26 cellular contexts compared by ENCODE assay signal in the genomic region with DNA sequence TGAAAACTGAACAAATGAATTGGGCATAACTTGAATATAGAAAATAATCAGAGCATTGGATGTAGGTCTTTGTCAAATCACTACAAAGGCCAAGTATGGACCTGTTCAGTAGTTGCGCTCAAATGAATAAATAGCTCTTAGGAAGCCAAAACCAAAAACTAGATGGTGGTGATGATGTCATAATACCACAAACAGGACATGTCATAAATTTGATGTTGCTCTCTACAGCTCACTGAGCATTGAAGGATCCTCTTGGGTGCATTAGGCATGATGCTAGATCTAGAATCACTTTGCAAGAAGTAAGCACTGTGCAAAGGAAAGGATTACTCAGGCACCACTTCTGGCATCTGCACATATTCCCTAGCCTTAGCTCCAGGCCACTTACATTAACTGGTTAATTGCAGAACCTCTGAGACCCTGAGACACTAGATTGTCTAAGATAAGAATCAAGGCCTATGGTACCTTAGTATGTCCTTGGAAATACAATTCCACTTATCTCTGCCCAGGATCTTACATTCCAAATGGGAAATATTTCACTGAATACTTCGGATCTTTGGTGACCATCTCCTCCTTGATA. TPM values are rescaled to one million over a fixed set of nuclear protein-coding genes. Genes with fewer than 3 reads are reported as not detected.
"Had no signal": no experiment of that assay in that cellular context is flagged by ENCODE, and none has a peak within 500 bp of the region (broad histone marks: within the 10 kb centered on the region; RNA-seq: fewer than 3 reads in every experiment).

No MANE protein-coding gene starts in this region.

- DNase-seq: activated B cell treated with CpG ODN at 0.5 μM for 24 hours; activated CD4-positive, alpha-beta memory T cell treated with anti-CD3 and anti-CD28 coated beads for 36 hours; activated CD4-positive, alpha-beta T cell treated with anti-CD3 and anti-CD28 coated beads for 1 hour; activated CD4-positive, alpha-beta T cell treated with anti-CD3 and anti-CD28 coated beads, Interleukin-2, amount 10 ng/mL, durations not matched to agents 24 days and 14 days; activated gamma-delta T cell; activated naive CD4-positive, alpha-beta T cell treated with anti-CD3 and anti-CD28 coated beads, Interleukin-2, amount 10 ng/mL, durations not matched to agents 7 days and 5 days; activated naive CD8-positive, alpha-beta T cell treated with anti-CD3 and anti-CD28 coated beads for 36 hours; activated T-cell treated with anti-CD3 and anti-CD28 coated beads for 4 hours; activated T-cell treated with anti-CD3 and anti-CD28 coated beads, Interleukin-2, amount 50 U/mL, for 48 hours; brain microvascular endothelial cell; KG1; NCI-H1092; NCI-H2029 treated with DMSO at 0.1 percent for 48 hours; NCI-H226; NCI-H510A treated with DMSO at 0.1 percent for 48 hours; NCI-H69; SIG-M5; T-cell; T-helper 2 cell; T1000 had no signal

- H3K27me3 ChIP-seq: brain microvascular endothelial cell, cardiac muscle cell had no signal

- H3K4me3 ChIP-seq: cardiac muscle cell, SK-N-MC had no signal

- H3K27ac ChIP-seq: brain microvascular endothelial cell, cardiac muscle cell, SK-N-MC had no signal

- ATAC-seq: activated T-helper 17 cell treated with anti-CD3 and anti-CD28 coated beads, Interleukin-2, amount 50 U/mL, for 72 hours; T-cell had no signal

- H3K36me3 ChIP-seq: brain microvascular endothelial cell, cardiac muscle cell had no signal

RNA-seq across cellular contexts. Expression of a gene that starts 58.0 kb away (rescaled TPM):
- total RNA-seq: activated B cell treated with CpG ODN at 0.5 μM for 24 hours; activated CD4-positive, alpha-beta memory T cell treated with anti-CD3 and anti-CD28 coated beads for 36 hours; activated CD4-positive, alpha-beta T cell treated with anti-CD3 and anti-CD28 coated beads, Interleukin-2, amount 10 ng/mL, durations not matched to agents 24 days and 14 days; activated CD8-positive, alpha-beta memory T cell treated with anti-CD3 and anti-CD28 coated beads for 36 hours; activated naive CD8-positive, alpha-beta T cell treated with anti-CD3 and anti-CD28 coated beads for 36 hours; activated T-helper 17 cell treated with anti-CD3 and anti-CD28 coated beads, Interleukin-2, amount 50 U/mL, for 72 hours; MCF 10A; RPMI7951; T-cell had no signal
